Comparison of ENCODE assay signal across 17 cellular contexts in the genomic region with DNA sequence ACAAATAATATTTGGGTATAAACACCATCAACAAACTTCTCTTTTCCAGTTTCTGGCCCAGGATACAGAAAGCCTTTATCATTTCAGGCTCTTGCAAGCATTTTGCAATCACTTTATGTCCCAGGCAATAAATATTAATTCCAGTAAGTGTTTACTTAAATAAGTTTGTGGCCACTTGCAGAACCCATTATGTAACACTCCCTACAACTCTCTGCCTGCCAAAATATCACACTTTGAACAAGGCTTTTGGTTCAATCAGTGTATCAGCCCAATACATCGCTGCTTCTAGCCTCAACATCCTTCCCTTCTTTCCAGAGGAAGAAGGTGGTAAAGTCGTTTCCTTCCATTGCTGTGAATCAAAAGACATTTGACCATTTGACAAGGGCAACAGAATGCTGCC.
A peak's percentile ranks its signal among the peaks of the same experiment; 100 is the strongest.
DNase-seq lines count a peak whose midpoint lies in the region; FAIRE-seq and TF ChIP-seq lines count a peak whose summit lies in the region.
"Had no signal": no experiment of that assay in that cellular context is flagged by ENCODE, and none has a peak within 500 bp of the region (broad histone marks: within the 10 kb centered on the region; RNA-seq: fewer than 3 reads in every experiment).

No MANE protein-coding gene starts in this region.

- H3K4me2 ChIP-seq in BLaER1: peak overlapping the region; percentile 54
- H3K4me2 ChIP-seq in H1 (ENCODE audit: insufficient read depth in 1 of 2, low read depth in 2 of 2, low read length in 2 of 2): no peak overlapping the region
- no peak overlapping the region for H3K4me2 ChIP-seq in trophoblast cell (ENCODE audit: low read length)

- H4K20me1 ChIP-seq in BLaER1: no peaks in the 10 kb centered on the region
- H4K20me1 ChIP-seq in H1 (replicated peaks in 1 of 2; ENCODE audit: control insufficient read depth in 1 of 2, insufficient read depth in 2 of 2, low read length in 2 of 2): no peaks in the 10 kb centered on the region

- CTCF ChIA-PET in H1 (lab: Charles Lee; ENCODE audit: partially characterized antibody): no interaction called here
- CTCF ChIA-PET in A673 (lab: Charles Lee): no interaction called here

- H2AK5ac ChIP-seq in H1 (ENCODE audit: low read depth, low read length) (no peak overlapping the region), trophoblast cell (ENCODE audit: low read length) (no peak overlapping the region)

- no peak overlapping the region for H4K5ac ChIP-seq in H1 (ENCODE audit: insufficient read length, low read depth, low read length)

- H3K27me3 ChIP-seq in BLaER1: no peaks in the 10 kb centered on the region
- no peaks in the 10 kb centered on the region for H3K27me3 ChIP-seq in H1 (replicated peaks in 1 of 4; ENCODE audit: control insufficient read depth in 3 of 4, extremely low read depth in 1 of 4, insufficient read depth in 3 of 4, low read length in 3 of 4)
- no peaks in the 10 kb centered on the region for H3K27me3 ChIP-seq in trophoblast cell (ENCODE audit: insufficient read depth, low read length)
- H3K27me3 ChIP-seq in A673 (replicated peaks; ENCODE audit: insufficient read depth, low read depth, low read length, poor library complexity): no peaks in the 10 kb centered on the region
- H3K27me3 ChIP-seq: BE2C had no signal

- H3K9me3 ChIP-seq in BLaER1 (peaks cover 73% of the 10 kb centered on the region), H1 (ENCODE audit: insufficient read depth in 2 of 2, low read depth in 1 of 2, low read length in 1 of 2) (peaks cover 0 to 4% of the 10 kb centered on the region in 2 experiments; a peak in 1 of 4 replicates), trophoblast cell (ENCODE audit: insufficient read depth, low read depth, low read length) (no peaks in the 10 kb centered on the region), A673 (ENCODE audit: low read depth, low read length, poor library complexity, severe bottlenecking) (no peaks in the 10 kb centered on the region)
- H3K9me3 ChIP-seq: BE2C had no signal

- no peak for TF ChIP-seq POLR2A in H1 (IDR thresholded peaks at IDR 0.05; ENCODE audit: control extremely low read depth in 1 of 2, low read depth in 2 of 2, low read length in 2 of 2)

- H4K12ac ChIP-seq in trophoblast cell (ENCODE audit: low read depth, low read length): no peak overlapping the region

- H3K27ac ChIP-seq in BLaER1 (peak overlapping the region; percentile 8; the same call in 1 of the 2 replicates), H1 (ENCODE audit: low read depth, low read length) (no peak overlapping the region), trophoblast cell (ENCODE audit: low read depth, low read length) (no peak overlapping the region), A673 (ENCODE audit: low read depth, low read length, poor library complexity, severe bottlenecking) (no peak overlapping the region)

- POLR2A ChIA-PET in H1 (lab: Charles Lee; ENCODE audit: partially characterized antibody) (no interaction called here), A673 (lab: Charles Lee; ENCODE audit: low non-redundant PET) (no interaction called here)

- DNase-seq in GDM1 (lab: John Stamatoyannopoulos, UW) (peak; percentile 6), H1 (ENCODE audit: low read depth in 1 of 2, low spot score in 2 of 2) (no peak), trophoblast cell (no peak), A673 (ENCODE audit: low spot score) (no peak), middle frontal gyrus (ENCODE audit: extremely low spot score, low spot score) (no peak)
- no peak for DNase-seq in effector CD4-positive, alpha-beta T cell
- DNase-seq: ACHN; BE2C; CD4-positive, alpha-beta memory T cell; DMS153; DMS79; GF-D8; GOT3; H9; IMR-90 had no signal

- H3K79me2 ChIP-seq in H1 (ENCODE audit: control insufficient read depth in 1 of 2, insufficient read depth in 2 of 2, low read length in 2 of 2): no peaks in the 10 kb centered on the region
- no peaks in the 10 kb centered on the region for H3K79me2 ChIP-seq in trophoblast cell (ENCODE audit: control insufficient read depth, insufficient read depth, low read length, poor library complexity)

- H4K91ac ChIP-seq in H1 (replicated peaks; ENCODE audit: insufficient read length, low read length): no peak overlapping the region
- H4K91ac ChIP-seq in trophoblast cell (ENCODE audit: low read depth, low read length): no peak overlapping the region

- 83% methylated on average over 2 of the region's 2 CpGs; no CpG with 5 or more reads in 1 of the 2 experiments for WGBS in H1 (ENCODE audit: extremely low coverage in 1 of 2, insufficient coverage in 1 of 2, insufficient read length in 1 of 2, insufficient replicate concordance in 2 of 2, low coverage in 1 of 2, low lambda C conversion rate in 2 of 2, missing lambda C conversion rate in 1 of 2), 2 experiments
- WGBS in trophoblast cell (ENCODE audit: extremely low coverage, insufficient coverage, insufficient read length): no CpG with 5 or more reads among the region's 2 CpGs

- H3K9ac ChIP-seq in BLaER1: no peak overlapping the region
- H3K9ac ChIP-seq in H1 (replicated peaks in 1 of 4; ENCODE audit: extremely low read depth in 1 of 4, low read depth in 3 of 4, low read length in 3 of 4): no peak overlapping the region
- no peak overlapping the region for H3K9ac ChIP-seq in trophoblast cell (ENCODE audit: low read length)

- TF ChIP-seq CTCF in H1 (IDR thresholded peaks at IDR 0.05; ENCODE audit: control extremely low read depth in 1 of 3, insufficient read depth in 1 of 3, low read depth in 1 of 3, low read length in 3 of 3) (no peak), A673 (conservative IDR thresholded peaks at IDR 0.05; ENCODE audit: low read depth, low read length) (no peak)

- H4K8ac ChIP-seq in H1 (ENCODE audit: extremely low read depth, insufficient read depth, low read length): no peak overlapping the region
- no peak overlapping the region for H4K8ac ChIP-seq in trophoblast cell (ENCODE audit: low read depth, low read length)

- no TSS peak for BruUV-seq in A673 (replicated peaks; lab: Mats Ljungman, UMichigan)

- H3K79me1 ChIP-seq in H1 (ENCODE audit: low read depth, low read length): no peaks in the 10 kb centered on the region
- H3K79me1 ChIP-seq in trophoblast cell (ENCODE audit: low read length): no peaks in the 10 kb centered on the region

- H3K23ac ChIP-seq in H1 (ENCODE audit: insufficient read length) (no peak overlapping the region), trophoblast cell (ENCODE audit: low read length) (peak overlapping the region; percentile 80)

- no peak overlapping the region for H2BK20ac ChIP-seq in H1 (ENCODE audit: low read length)

- TF ChIP-seq RAD21 in H1 (IDR thresholded peaks at IDR 0.05 in 1 of 2, conservative IDR thresholded peaks at IDR 0.05 in 1 of 2; ENCODE audit: low read depth in 2 of 2, low read length in 2 of 2): no peak

- no peak overlapping the region for H3K18ac ChIP-seq in H1 (ENCODE audit: extremely low read depth, low read length)
- no peak overlapping the region for H3K18ac ChIP-seq in trophoblast cell (ENCODE audit: low read length)

- H3K4ac ChIP-seq in H1 (replicated peaks; ENCODE audit: insufficient read length, low read depth, low read length) (no peak overlapping the region), trophoblast cell (ENCODE audit: low read depth, low read length) (no peak overlapping the region)

- no peaks in the 10 kb centered on the region for H3K23me2 ChIP-seq in H1 (ENCODE audit: low read depth, low read length)

- no peak overlapping the region for H2BK5ac ChIP-seq in H1 (ENCODE audit: low read depth, low read length)
- H2BK5ac ChIP-seq in trophoblast cell (ENCODE audit: low read depth, low read length, poor library complexity): no peak overlapping the region

- H3K4me1 ChIP-seq in BLaER1: peaks cover 26% of the 10 kb centered on the region
- no peaks in the 10 kb centered on the region for H3K4me1 ChIP-seq in H1 (replicated peaks in 1 of 4; ENCODE audit: control insufficient read depth in 3 of 4, insufficient read depth in 4 of 4, low read length in 3 of 4)
- no peaks in the 10 kb centered on the region for H3K4me1 ChIP-seq in trophoblast cell (ENCODE audit: control insufficient read depth in 1 of 2, insufficient read depth in 2 of 2, low read length in 2 of 2)
- no peaks in the 10 kb centered on the region for H3K4me1 ChIP-seq in A673 (ENCODE audit: insufficient read depth, low read length, poor library complexity, severe bottlenecking)

- H3K56ac ChIP-seq in H1 (replicated peaks; ENCODE audit: insufficient read length, low read depth, low read length): no peak overlapping the region

- H3K14ac ChIP-seq in H1 (ENCODE audit: insufficient read length): no peak overlapping the region
- no peak overlapping the region for H3K14ac ChIP-seq in trophoblast cell (ENCODE audit: low read length)

- no peak overlapping the region for H2BK120ac ChIP-seq in H1 (replicated peaks; ENCODE audit: low read depth, low read length)
- H2BK120ac ChIP-seq in trophoblast cell (ENCODE audit: insufficient read depth, low read length, poor library complexity): no peak overlapping the region

- H3K36me3 ChIP-seq in BLaER1 (peaks cover 36% of the 10 kb centered on the region), H1 (ENCODE audit: control insufficient read depth in 2 of 4, insufficient read depth in 4 of 4, low read length in 3 of 4) (no peaks in the 10 kb centered on the region), trophoblast cell (ENCODE audit: control insufficient read depth in 1 of 2, insufficient read depth in 2 of 2, low read length in 2 of 2) (no peaks in the 10 kb centered on the region), A673 (ENCODE audit: insufficient read depth, low read length, poor library complexity, severe bottlenecking) (no peaks in the 10 kb centered on the region)
- H3K36me3 ChIP-seq: BE2C had no signal

- H3K4me3 ChIP-seq in BLaER1 (no peak overlapping the region), H1 (ENCODE audit: extremely low read depth in 1 of 4, insufficient read depth in 2 of 4, low read depth in 3 of 4, low read length in 4 of 4) (no peak overlapping the region), trophoblast cell (ENCODE audit: low read depth, low read length) (no peak overlapping the region), A673 (ENCODE audit: low read depth, low read length, poor library complexity, severe bottlenecking) (no peak overlapping the region)

- intact Hi-C loops in A673 (cut with micrococcal nuclease; ENCODE audit: unreplicated experiment): no loop called here

- no peak for FAIRE-seq in H1 (lab: Jason Lieb, UNC)
- FAIRE-seq: HTR-8/SVneo had no signal

- no peak overlapping the region for H2BK12ac ChIP-seq in H1 (ENCODE audit: low read depth, low read length)
- H2BK12ac ChIP-seq in trophoblast cell (ENCODE audit: low read length): no peak overlapping the region

- no peak for TF ChIP-seq EP300 in H1 (IDR thresholded peaks at IDR 0.05; ENCODE audit: borderline replicate concordance in 1 of 2, low read depth in 2 of 2, low read length in 2 of 2)

- H2BK15ac ChIP-seq in H1 (ENCODE audit: low read length): no peak overlapping the region

- 0 out of 2 replicates have a peak overlapping the region, but pooled peaks have one; percentile 7 for H2AFZ ChIP-seq in H1 (ENCODE audit: low read length)
- no peak overlapping the region for H2AFZ ChIP-seq in trophoblast cell (ENCODE audit: insufficient read depth, low read length, poor library complexity)

TF ChIP-seq in H1, 55 proteins besides CTCF, POLR2A, EP300 and RAD21:
- TF ChIP-seq HDAC6 (IDR thresholded peaks at IDR 0.05; ENCODE audit: low read depth, low read length) (no peak), KDM1A (IDR thresholded peaks at IDR 0.05; ENCODE audit: borderline replicate concordance, low read length) (no peak), CHD2 (IDR thresholded peaks at IDR 0.05; ENCODE audit: low read length) (no peak), BACH1 (IDR thresholded peaks at IDR 0.05; ENCODE audit: low read length) (no peak)
